In genomic region chr11:73040046-73040445, GRCh38 we compare ENCODE assay signal across 22 cellular contexts.
DNase-seq lines count a peak whose midpoint lies in the region; TF ChIP-seq lines count a peak whose summit lies in the region.
"Had no signal": no experiment of that assay in that cellular context is flagged by ENCODE, and none has a peak within 500 bp of the region (broad histone marks: within the 10 kb centered on the region; RNA-seq: fewer than 3 reads in every experiment).

No MANE protein-coding gene starts in this region.

- DNase-seq in NCI-H524 treated with DMSO at 0.1 percent for 48 hours (lab: John Stamatoyannopoulos, UW): peak; percentile 11
- DNase-seq in caudate nucleus (lab: John Stamatoyannopoulos, UW): peak in 47 of 61 donors; percentile 5 to 82 (median 50)
- peak; percentile 57 for DNase-seq in midbrain (lab: John Stamatoyannopoulos, UW)
- DNase-seq in DMS53 (lab: John Stamatoyannopoulos, UW): no peak
- no peak for DNase-seq in NCI-H1417 treated with DMSO at 0.1 percent for 48 hours (lab: John Stamatoyannopoulos, UW)
- no peak for DNase-seq in glutamatergic neuron
- DNase-seq: body of pancreas; CD8-positive, alpha-beta memory T cell; effector memory CD8-positive, alpha-beta T cell; foreskin melanocyte; GF-D8; HCEC 1CT; IMR-90; left cardiac atrium; mesenchymal stem cell; uterus had no signal

- peaks cover 2% of the 10 kb centered on the region for H3K27me3 Mint-ChIP-seq in glutamatergic neuron (ENCODE audit: unreplicated experiment)
- H3K27me3 Mint-ChIP-seq: activated naive CD8-positive, alpha-beta T cell; CD8-positive, alpha-beta memory T cell; effector memory CD8-positive, alpha-beta T cell; progenitor cell of endocrine pancreas had no signal

- H3K4me1 Mint-ChIP-seq in glutamatergic neuron (ENCODE audit: low read depth, unreplicated experiment): no peaks in the 10 kb centered on the region

- peak overlapping the region; percentile 83 for H3K27ac ChIP-seq in caudate nucleus (ENCODE audit: low read depth, low read length)
- H3K27ac ChIP-seq in temporal lobe (ENCODE audit: low read depth, low read length): peak overlapping the region; percentile 47
- H3K27ac ChIP-seq: body of pancreas, suprapubic skin, uterus had no signal

- peaks cover 5% of the 10 kb centered on the region for H3K36me3 Mint-ChIP-seq in glutamatergic neuron (ENCODE audit: unreplicated experiment)

- H3K27ac Mint-ChIP-seq in glutamatergic neuron (ENCODE audit: unreplicated experiment): no peak overlapping the region
- H3K27ac Mint-ChIP-seq: activated naive CD8-positive, alpha-beta T cell; activated T-helper 1 cell treated with anti-CD3 and anti-CD28 coated beads, Interleukin-12 subunit alpha, Interleukin-12 subunit beta, Interleukin-2, Interleukin-4 antibody, amounts not matched to agents 30 ng/mL and 10 ng/mL and 1 ng/mL, durations not matched to agents 14 hours and 24 hours and 36 hours; effector memory CD8-positive, alpha-beta T cell; nephron; progenitor cell of endocrine pancreas had no signal

- no peak for TF ChIP-seq CTCF in glutamatergic neuron (IDR thresholded peaks at IDR 0.05; ENCODE audit: partially characterized antibody, unreplicated experiment)

- H3K9me3 Mint-ChIP-seq in glutamatergic neuron (ENCODE audit: unreplicated experiment): no peaks in the 10 kb centered on the region
- H3K9me3 Mint-ChIP-seq: CD8-positive, alpha-beta memory T cell; effector memory CD8-positive, alpha-beta T cell had no signal

- H3K4me3 Mint-ChIP-seq in glutamatergic neuron (ENCODE audit: unreplicated experiment): no peak overlapping the region
- H3K4me3 Mint-ChIP-seq: activated naive CD8-positive, alpha-beta T cell; activated T-helper 1 cell treated with anti-CD3 and anti-CD28 coated beads, Interleukin-12 subunit alpha, Interleukin-12 subunit beta, Interleukin-2, Interleukin-4 antibody, amounts not matched to agents 30 ng/mL and 10 ng/mL and 1 ng/mL, durations not matched to agents 14 hours and 24 hours and 36 hours; CD8-positive, alpha-beta memory T cell; effector memory CD8-positive, alpha-beta T cell; nephron had no signal

Comparison
In these comparisons a context has a peak if more than half of its experiments do, and no peak if none do; other contexts are left out.
1. DNase-seq: peak in NCI-H524 treated with DMSO at 0.1 percent for 48 hours (single experiment), caudate nucleus (47 of 61) and midbrain (single experiment); none in DMS53 (single experiment), NCI-H1417 treated with DMSO at 0.1 percent for 48 hours (single experiment) and glutamatergic neuron (single experiment).